In genomic region chr7:4768597-4769569, GRCh38 we compare ENCODE assay signal across 18 cellular contexts. TPM values are rescaled to one million over a fixed set of nuclear protein-coding genes. Genes with fewer than 3 reads are reported as not detected.
DNase-seq lines count a peak whose midpoint lies in the region; ATAC-seq, FAIRE-seq and TF ChIP-seq lines count a peak whose summit lies in the region.
"Had no signal": no experiment of that assay in that cellular context is flagged by ENCODE, and none has a peak within 500 bp of the region (broad histone marks: within the 10 kb centered on the region; RNA-seq: fewer than 3 reads in every experiment).

No MANE protein-coding gene starts in this region.

- no peaks in the 10 kb centered on the region for H3K79me1 ChIP-seq in trophoblast cell (ENCODE audit: low read length)

- no peak overlapping the region for H4K8ac ChIP-seq in trophoblast cell (ENCODE audit: low read depth, low read length)

- no peak for TF ChIP-seq EP300 in esophagus muscularis mucosa (IDR thresholded peaks at IDR 0.05)

- H2AK5ac ChIP-seq in trophoblast cell (ENCODE audit: low read length): no peak overlapping the region

- peaks cover 29 to 71% (median 62%) of the 10 kb centered on the region in 4 donors for H3K4me1 ChIP-seq in esophagus muscularis mucosa
- H3K4me1 ChIP-seq in psoas muscle: peaks cover 13% of the 10 kb centered on the region
- peaks cover 7 to 14% of the 10 kb centered on the region in 2 donors for H3K4me1 ChIP-seq in uterus
- H3K4me1 ChIP-seq in trophoblast cell (ENCODE audit: control insufficient read depth in 1 of 2, insufficient read depth in 2 of 2, low read length in 2 of 2): no peaks in the 10 kb centered on the region

- H2BK12ac ChIP-seq in trophoblast cell (ENCODE audit: low read length): no peak overlapping the region

- H3K4ac ChIP-seq in trophoblast cell (ENCODE audit: low read depth, low read length): no peak overlapping the region

- H3K18ac ChIP-seq in trophoblast cell (ENCODE audit: low read length): no peak overlapping the region

- no peak overlapping the region for H3K9ac ChIP-seq in trophoblast cell (ENCODE audit: low read length)

- no peak overlapping the region for H4K12ac ChIP-seq in trophoblast cell (ENCODE audit: low read depth, low read length)

- no peak overlapping the region for H3K14ac ChIP-seq in trophoblast cell (ENCODE audit: low read length)

- TF ChIP-seq CTCF in esophagus muscularis mucosa (IDR thresholded peaks at IDR 0.05) (no peak), psoas muscle (IDR thresholded peaks at IDR 0.05) (no peak), uterus (IDR thresholded peaks at IDR 0.05) (no peak)

- FAIRE-seq in GM12891 (lab: Jason Lieb, UNC): no peak
- FAIRE-seq: A204.1, GM18507, keratinocyte had no signal

- 64% methylated on average over 27 of the region's 27 CpGs for WGBS in esophagus muscularis mucosa
- 45 to 72% (median 48%) methylated on average over 27 of the region's 27 CpGs for WGBS in psoas muscle, 3 donors
- no CpG with 5 or more reads among the region's 27 CpGs for WGBS in trophoblast cell (ENCODE audit: extremely low coverage, insufficient coverage, insufficient read length)

- H3K27ac ChIP-seq in esophagus muscularis mucosa (replicated peaks in 1 of 4) (peak overlapping the region; percentile 88 to 91 (median 90)), psoas muscle (peak overlapping the region; percentile 69), uterus (peak overlapping the region; percentile 67 to 95), trophoblast cell (ENCODE audit: low read depth, low read length) (no peak overlapping the region)
- H3K27ac ChIP-seq: lower lobe of right lung had no signal

- H3K79me2 ChIP-seq in trophoblast cell (ENCODE audit: control insufficient read depth, insufficient read depth, low read length, poor library complexity): no peaks in the 10 kb centered on the region

- ATAC-seq in Right ventricle myocardium inferior (no peak), Right ventricle myocardium superior (ENCODE audit: poor library complexity) (no peak), psoas muscle (peak; percentile 25 to 74 (median 52))
- ATAC-seq: activated naive CD4-positive, alpha-beta T cell treated with anti-CD3 and anti-CD28 coated beads, Interleukin-2, amount 50 U/mL, for 72 hours; PC-3 had no signal

- no peak overlapping the region for H4K91ac ChIP-seq in trophoblast cell (ENCODE audit: low read depth, low read length)

- no peaks in the 10 kb centered on the region for H3K9me3 ChIP-seq in esophagus muscularis mucosa
- H3K9me3 ChIP-seq in psoas muscle: no peaks in the 10 kb centered on the region
- no peaks in the 10 kb centered on the region for H3K9me3 ChIP-seq in uterus
- no peaks in the 10 kb centered on the region for H3K9me3 ChIP-seq in trophoblast cell (ENCODE audit: insufficient read depth, low read depth, low read length)
- H3K9me3 ChIP-seq: lower lobe of right lung had no signal

- peak overlapping the region in 3 of 4 donors; percentile 0 to 16 (median 1) for H3K4me3 ChIP-seq in esophagus muscularis mucosa
- peak overlapping the region; percentile 6 for H3K4me3 ChIP-seq in psoas muscle
- H3K4me3 ChIP-seq in uterus: peak overlapping the region; percentile 15 to 19
- no peak overlapping the region for H3K4me3 ChIP-seq in trophoblast cell (ENCODE audit: low read depth, low read length)
- H3K4me3 ChIP-seq: lower lobe of right lung had no signal

- no peaks in the 10 kb centered on the region for H3K27me3 ChIP-seq in esophagus muscularis mucosa
- no peaks in the 10 kb centered on the region for H3K27me3 ChIP-seq in psoas muscle (ENCODE audit: insufficient read depth in 3 of 3, low read length in 2 of 3)
- H3K27me3 ChIP-seq in uterus: no peaks in the 10 kb centered on the region
- no peaks in the 10 kb centered on the region for H3K27me3 ChIP-seq in trophoblast cell (ENCODE audit: insufficient read depth, low read length)

- H2BK120ac ChIP-seq in trophoblast cell (ENCODE audit: insufficient read depth, low read length, poor library complexity): no peak overlapping the region

- intact Hi-C loops in Right ventricle myocardium inferior (cut with DNase I) (no loop called here), Right ventricle myocardium superior (cut with DNase I) (no loop called here), esophagus muscularis mucosa (cut with DNase I) (no loop called here), psoas muscle (cut with DNase I) (no loop called here), uterus (cut with DNase I; ENCODE audit: low total_unique reads) (no loop called here)

- H3K4me2 ChIP-seq in trophoblast cell (ENCODE audit: low read length): no peak overlapping the region

- TF ChIP-seq POLR2A in esophagus muscularis mucosa (IDR thresholded peaks at IDR 0.05; ENCODE audit: low read depth): no peak
- TF ChIP-seq POLR2A in uterus (IDR thresholded peaks at IDR 0.05): no peak
- TF ChIP-seq POLR2A in GM12891 (IDR thresholded peaks at IDR 0.05; ENCODE audit: low read depth, low read length): no peak

- no peak overlapping the region for H2BK5ac ChIP-seq in trophoblast cell (ENCODE audit: low read depth, low read length, poor library complexity)

- no peak overlapping the region for H2AFZ ChIP-seq in trophoblast cell (ENCODE audit: insufficient read depth, low read length, poor library complexity)

- H3K36me3 ChIP-seq in esophagus muscularis mucosa: peaks cover 7 to 37% (median 22%) of the 10 kb centered on the region in 4 donors
- peaks cover 0 to 27% of the 10 kb centered on the region in 2 donors for H3K36me3 ChIP-seq in psoas muscle (ENCODE audit: insufficient read depth in 1 of 2, low read depth in 1 of 2)
- no peaks in the 10 kb centered on the region for H3K36me3 ChIP-seq in uterus
- peaks cover 16 to 20% of the 10 kb centered on the region in 2 experiments for H3K36me3 ChIP-seq in trophoblast cell (ENCODE audit: control insufficient read depth in 1 of 2, insufficient read depth in 2 of 2, low read length in 2 of 2)

- DNase-seq in Right ventricle myocardium inferior (ENCODE audit: missing footprints) (peak; percentile 37), Right ventricle myocardium superior (no peak), esophagus muscularis mucosa (ENCODE audit: extremely low spot score) (no peak), psoas muscle (no peak), uterus (no peak), trophoblast cell (no peak), GM12891 (ENCODE audit: insufficient read length, low spot score) (no peak), SW480 (ENCODE audit: low spot score) (no peak)
- DNase-seq: activated CD4-positive, alpha-beta T cell treated with anti-CD3 and anti-CD28 coated beads for 48 hours; effector memory CD4-positive, alpha-beta T cell; lower lobe of right lung; NCI-H2081 treated with DMSO at 0.1 percent for 48 hours; NCI-H446; PC-3 had no signal

- no peak overlapping the region for H3K23ac ChIP-seq in trophoblast cell (ENCODE audit: low read length)

TF ChIP-seq in GM12891, 5 proteins besides CTCF, POLR2A, EP300 and RAD21:
- no peak for TF ChIP-seq SPI1 (IDR thresholded peaks at IDR 0.05; ENCODE audit: low read depth, low read length)
- TF ChIP-seq POU2F2 (IDR thresholded peaks at IDR 0.05; ENCODE audit: low read depth, low read length): no peak

RNA-seq across cellular contexts. Expression of gene AP5Z1, which starts 6.5 kb away (rescaled TPM):
- total RNA-seq in Right ventricle myocardium inferior (14.4 TPM), Right ventricle myocardium superior (12.7 TPM), esophagus muscularis mucosa (10 to 100 TPM; 25.7 to 37.3 (median 31.5) TPM), psoas muscle (10 to 100 TPM in 1 of 4 donors, 1 to 10 TPM in 3; 6.6 to 20.1 (median 8.7) TPM), uterus (10 to 100 TPM; 12.9 to 40.2 (median 14.6) TPM)
- 10 to 100 TPM; 12.1 to 19.2 (median 15.2) TPM for polyA plus RNA-seq in psoas muscle
- 19.8 and 22.2 TPM in 2 replicates for polyA plus RNA-seq in trophoblast cell (2013)
- 20.7 TPM for polyA plus RNA-seq in GM12891 (2012; ENCODE audit: low read depth, missing spikeins)

Comparison
In these comparisons a context has a peak if more than half of its experiments do, and no peak if none do; other contexts are left out.
1. ATAC-seq: peak in psoas muscle (4 of 4); none in Right ventricle myocardium inferior (single experiment) and Right ventricle myocardium superior (single experiment).